In the genomic region with DNA sequence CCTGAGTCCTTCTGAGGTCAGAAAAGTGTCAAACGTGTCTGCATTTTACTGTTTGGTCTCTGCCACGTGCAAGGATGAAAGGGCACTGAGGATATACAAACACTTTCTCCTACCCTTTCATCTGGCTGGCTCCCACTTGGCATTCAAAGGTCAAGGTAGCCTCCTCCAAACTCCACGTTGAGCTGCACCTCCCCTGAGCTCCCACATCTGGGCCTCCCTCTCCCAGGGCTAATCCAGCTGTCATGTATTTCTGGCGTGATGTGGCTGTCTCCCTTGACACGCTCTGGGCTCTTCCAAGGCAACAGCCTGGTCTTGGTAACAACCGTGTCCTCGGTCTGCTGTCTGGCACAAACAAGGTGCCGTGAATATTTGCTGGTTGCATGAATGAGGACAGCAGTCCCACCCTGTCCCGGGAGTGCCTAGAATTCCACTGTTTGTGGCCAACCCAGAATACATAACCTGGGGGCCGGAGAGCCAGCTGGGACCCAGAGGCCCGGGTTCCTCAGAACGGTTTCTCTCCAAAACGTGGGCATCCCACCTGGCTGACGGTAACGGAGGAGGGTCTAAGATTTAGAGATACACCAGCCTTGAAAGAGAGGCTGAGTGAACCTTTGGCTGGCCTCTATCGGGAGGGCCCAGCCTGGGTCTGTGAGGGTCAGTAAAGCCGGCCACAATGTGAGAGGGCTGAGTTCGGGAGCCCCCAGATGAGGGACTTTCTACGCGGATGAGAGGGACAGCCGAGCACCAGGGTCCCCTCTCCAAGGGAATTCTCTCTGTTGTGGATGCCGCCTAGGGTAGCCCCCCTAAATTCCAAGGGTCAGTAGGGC, we compare ENCODE assay signal across 9 cellular contexts. TPM values are rescaled to one million over a fixed set of nuclear protein-coding genes. Genes with fewer than 3 reads are reported as not detected.
DNase-seq lines count a peak whose midpoint lies in the region; ATAC-seq, FAIRE-seq and TF ChIP-seq lines count a peak whose summit lies in the region.
"Had no signal": no experiment of that assay in that cellular context is flagged by ENCODE, and none has a peak within 500 bp of the region (broad histone marks: within the 10 kb centered on the region; RNA-seq: fewer than 3 reads in every experiment).

No MANE protein-coding gene starts in this region.

- H3K36me3 Mint-ChIP-seq in activated B cell treated with CpG ODN at 0.5 μM for 24 hours (ENCODE audit: low read depth), result peaks cover 25% of the 10 kb centered on the region
- peaks cover 9% of the 10 kb centered on the region for H3K36me3 Mint-ChIP-seq in neural progenitor cell

- peaks cover 8% of the 10 kb centered on the region for H3K36me3 ChIP-seq in neural progenitor cell

- peaks cover 31% of the 10 kb centered on the region for H3F3A ChIP-seq in neural progenitor cell (ENCODE audit: low read depth)

- peak overlapping the region; percentile 97 for H3K4me3 ChIP-seq in fibroblast of mammary gland (ENCODE audit: control insufficient read depth, low read depth, low read length)
- peak overlapping the region; percentile 81 for H3K4me3 ChIP-seq in neural progenitor cell

- DNase-seq in NCI-H2171 treated with DMSO at 0.1 percent for 48 hours (lab: John Stamatoyannopoulos, UW), result peak; percentile 12
- no peak for DNase-seq in NCI-H2171 (lab: John Stamatoyannopoulos, UW)
- no peak for DNase-seq in activated B cell treated with CpG ODN at 0.5 μM for 24 hours
- peak; percentile 28 for DNase-seq in fibroblast of mammary gland (ENCODE audit: low read depth)
- peak; percentile 24 for DNase-seq in neural progenitor cell (ENCODE audit: low spot score)
- DNase-seq in NCI-H2227 treated with DMSO at 0.1 percent for 48 hours (lab: John Stamatoyannopoulos, UW), result no peak
- no peak for DNase-seq in D721Med (ENCODE audit: insufficient read length, low spot score)

- TF ChIP-seq CTCF in activated B cell treated with CpG ODN at 0.5 μM for 24 hours (IDR thresholded peaks at IDR 0.05), result no peak
- no peak for TF ChIP-seq CTCF in fibroblast of mammary gland (conservative IDR thresholded peaks at IDR 0.05; ENCODE audit: control insufficient read depth, insufficient read depth, low read depth, low read length)
- no peak for TF ChIP-seq CTCF in neural progenitor cell (IDR thresholded peaks at IDR 0.05)
- no peak for TF ChIP-seq CTCF in D721Med (IDR thresholded peaks at IDR 0.05; ENCODE audit: insufficient read depth, missing control alignments)

- H3K27ac Mint-ChIP-seq in activated B cell treated with CpG ODN at 0.5 μM for 24 hours, result peak overlapping the region; percentile 87
- H3K27ac Mint-ChIP-seq in neural progenitor cell, result peak overlapping the region; percentile 78

- H3K9ac ChIP-seq in neural progenitor cell, result peak overlapping the region; percentile 75

- H3K4me1 Mint-ChIP-seq in activated B cell treated with CpG ODN at 0.5 μM for 24 hours (peaks cover 37% of the 10 kb centered on the region), neural progenitor cell (peaks cover 27% of the 10 kb centered on the region)

- FAIRE-seq in D721Med (lab: Jason Lieb, UNC), result no peak
- FAIRE-seq: G401.6 had no signal

- H3K4me2 ChIP-seq in neural progenitor cell, result peak overlapping the region; percentile 97

- POLR2A ChIA-PET in activated B cell treated with CpG ODN at 0.5 μM for 24 hours (lab: Charles Lee), result interaction anchor here (0.5 to 3.2 kb wide), 9 partner anchors 8 to 1205 kb away, joined by 3 to 26 read pairs (median 5); partner anchors contain the start of genes GNL3, PBRM1, SFMBT1 and UQCC5

- no peaks in the 10 kb centered on the region for H3K9me3 ChIP-seq in neural progenitor cell (ENCODE audit: low read depth)

- H3K27me3 ChIP-seq in neural progenitor cell, result no peaks in the 10 kb centered on the region

- peaks cover 18% of the 10 kb centered on the region for H3K4me1 ChIP-seq in neural progenitor cell

- peak overlapping the region; percentile 95 for H2AFZ ChIP-seq in neural progenitor cell (replicated peaks)

- peak overlapping the region; percentile 94 for H3K4me3 Mint-ChIP-seq in activated B cell treated with CpG ODN at 0.5 μM for 24 hours
- H3K4me3 Mint-ChIP-seq in neural progenitor cell, result peak overlapping the region; percentile 97

- ATAC-seq in HG03159 (IDR thresholded peaks at IDR 0.05; ENCODE audit: unreplicated experiment), result peak; percentile 5
- no peak for ATAC-seq in activated B cell treated with CpG ODN at 0.5 μM for 24 hours (ENCODE audit: low read depth)

- no peak overlapping the region for H3K27ac ChIP-seq in neural progenitor cell

- H3K79me2 ChIP-seq in neural progenitor cell (ENCODE audit: low read depth), result peaks cover 72% of the 10 kb centered on the region

- H3K9me3 Mint-ChIP-seq in activated B cell treated with CpG ODN at 0.5 μM for 24 hours, result no peaks in the 10 kb centered on the region
- H3K9me3 Mint-ChIP-seq in neural progenitor cell, result no peaks in the 10 kb centered on the region

- intact Hi-C loops in activated B cell treated with CpG ODN at 0.5 μM for 24 hours (cut with micrococcal nuclease), result loop anchor here (1.0 to 5.0 kb wide), 3 partner anchors 19 to 763 kb away; partner anchors contain the start of genes GNL3, NISCH, PARP3 and RRP9

- CTCF ChIA-PET in activated B cell treated with CpG ODN at 0.5 μM for 24 hours (lab: Charles Lee), result no interaction called here

- peaks cover 7% of the 10 kb centered on the region for H4K20me1 ChIP-seq in neural progenitor cell (ENCODE audit: low read depth)

- no peaks in the 10 kb centered on the region for H3K27me3 Mint-ChIP-seq in activated B cell treated with CpG ODN at 0.5 μM for 24 hours
- H3K27me3 Mint-ChIP-seq in neural progenitor cell (ENCODE audit: insufficient read depth, low read depth), result peaks cover 8% of the 10 kb centered on the region

RNA-seq across cellular contexts. Expression of gene GLT8D1, which starts 0.8 kb away (rescaled TPM):
- total RNA-seq in activated B cell treated with CpG ODN at 0.5 μM for 24 hours (20.4 and 22.2 TPM in 2 replicates), neural progenitor cell (ENCODE audit: low replicate concordance) (76.3 and 88.0 TPM in 2 replicates)

RNA-seq across cellular contexts. Expression of gene SPCS1, which starts 1.1 kb away (rescaled TPM):
- 78.0 and 79.4 TPM in 2 replicates for total RNA-seq in activated B cell treated with CpG ODN at 0.5 μM for 24 hours
- total RNA-seq in neural progenitor cell (ENCODE audit: low replicate concordance), result 142 and 162 TPM in 2 replicates

RNA-seq across cellular contexts. Expression of gene GNL3, which starts 19.0 kb away (rescaled TPM):
- total RNA-seq in activated B cell treated with CpG ODN at 0.5 μM for 24 hours, result 137 and 145 TPM in 2 replicates
- total RNA-seq in neural progenitor cell (ENCODE audit: low replicate concordance), result 113 and 169 TPM in 2 replicates

RNA-seq across cellular contexts. Expression of gene PBRM1, which starts 19.1 kb away (rescaled TPM):
- total RNA-seq in activated B cell treated with CpG ODN at 0.5 μM for 24 hours (60.0 and 62.1 TPM in 2 replicates), neural progenitor cell (ENCODE audit: low replicate concordance) (88.6 and 116 TPM in 2 replicates)

Comparison
In these comparisons a context has a peak if more than half of its experiments do, and no peak if none do; other contexts are left out.
1. DNase-seq: peak in NCI-H2171 treated with DMSO at 0.1 percent for 48 hours (single experiment), fibroblast of mammary gland (single experiment) and neural progenitor cell (single experiment); none in NCI-H2171 (single experiment), activated B cell treated with CpG ODN at 0.5 μM for 24 hours (single experiment), NCI-H2227 treated with DMSO at 0.1 percent for 48 hours (single experiment) and D721Med (single experiment).